In genomic region chr11:2096001-2096918, GRCh38 we compare ENCODE assay signal across 1 cellular context.
A peak's percentile ranks its signal among the peaks of the same experiment; 100 is the strongest.
TF ChIP-seq lines count a peak whose summit lies in the region.

No MANE protein-coding gene starts in this region.

TF ChIP-seq in GM12878, 131 proteins besides CTCF, POLR2A, EP300 and RAD21 (continued from another document):
- TF ChIP-seq BCL3 (IDR thresholded peaks at IDR 0.05; ENCODE audit: borderline replicate concordance, insufficient read depth, low read depth, low read length, poor library complexity, severe bottlenecking): peak; percentile 32
- no peak for TF ChIP-seq NKRF (conservative IDR thresholded peaks at IDR 0.05)
